ENCODE assay signal across 1 cellular context in the genomic region with DNA sequence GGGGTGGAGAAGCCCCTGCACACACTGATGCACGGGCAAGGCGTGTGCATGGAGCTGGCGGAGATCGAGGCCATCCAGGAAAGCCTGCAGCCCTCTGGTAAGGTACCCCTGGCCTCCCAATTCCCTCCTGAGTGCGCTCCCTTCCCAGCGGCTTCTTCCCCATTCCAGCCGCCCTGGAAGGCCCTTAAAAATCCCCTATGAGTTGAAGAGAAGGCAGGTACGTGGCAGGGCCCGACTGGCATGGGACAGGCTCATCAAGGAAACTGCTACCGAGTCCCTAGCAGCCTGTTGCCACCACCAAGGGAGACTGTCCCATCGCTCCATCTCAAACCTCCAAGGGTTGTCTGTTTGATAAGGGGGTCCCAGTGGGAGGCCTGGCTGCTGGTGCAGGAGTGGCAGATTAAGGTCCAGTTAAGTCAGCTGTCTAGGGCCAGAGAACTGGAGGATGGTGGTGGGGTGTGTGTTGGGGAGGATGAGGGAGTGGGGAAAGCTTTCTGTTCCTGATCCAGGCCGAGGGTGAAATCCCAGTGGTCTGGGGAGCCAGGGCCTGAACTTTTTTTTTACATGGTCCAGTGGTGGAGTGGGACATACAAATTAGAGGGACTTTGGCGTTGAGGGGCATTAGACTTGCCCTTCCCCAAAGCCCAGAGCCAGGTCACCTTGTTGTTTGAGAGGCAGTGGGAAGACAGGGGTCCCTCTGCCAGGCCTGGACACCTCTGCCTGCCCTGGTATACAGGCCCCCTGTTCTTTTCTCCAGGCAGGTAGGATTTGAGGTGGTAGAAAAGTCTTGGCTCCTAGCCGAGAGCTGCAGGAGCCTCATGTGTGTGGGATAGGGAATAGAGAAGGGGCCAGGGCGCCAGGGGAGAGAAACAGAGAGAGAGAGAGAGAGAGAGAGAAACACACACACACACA.
TF ChIP-seq lines count a peak whose summit lies in the region.

No MANE protein-coding gene starts in this region.

TF ChIP-seq in HepG2, 621 proteins besides CTCF, POLR2A, EP300 and RAD21 (continued from another document and continues in another):
- TF ChIP-seq, protein P1, sequence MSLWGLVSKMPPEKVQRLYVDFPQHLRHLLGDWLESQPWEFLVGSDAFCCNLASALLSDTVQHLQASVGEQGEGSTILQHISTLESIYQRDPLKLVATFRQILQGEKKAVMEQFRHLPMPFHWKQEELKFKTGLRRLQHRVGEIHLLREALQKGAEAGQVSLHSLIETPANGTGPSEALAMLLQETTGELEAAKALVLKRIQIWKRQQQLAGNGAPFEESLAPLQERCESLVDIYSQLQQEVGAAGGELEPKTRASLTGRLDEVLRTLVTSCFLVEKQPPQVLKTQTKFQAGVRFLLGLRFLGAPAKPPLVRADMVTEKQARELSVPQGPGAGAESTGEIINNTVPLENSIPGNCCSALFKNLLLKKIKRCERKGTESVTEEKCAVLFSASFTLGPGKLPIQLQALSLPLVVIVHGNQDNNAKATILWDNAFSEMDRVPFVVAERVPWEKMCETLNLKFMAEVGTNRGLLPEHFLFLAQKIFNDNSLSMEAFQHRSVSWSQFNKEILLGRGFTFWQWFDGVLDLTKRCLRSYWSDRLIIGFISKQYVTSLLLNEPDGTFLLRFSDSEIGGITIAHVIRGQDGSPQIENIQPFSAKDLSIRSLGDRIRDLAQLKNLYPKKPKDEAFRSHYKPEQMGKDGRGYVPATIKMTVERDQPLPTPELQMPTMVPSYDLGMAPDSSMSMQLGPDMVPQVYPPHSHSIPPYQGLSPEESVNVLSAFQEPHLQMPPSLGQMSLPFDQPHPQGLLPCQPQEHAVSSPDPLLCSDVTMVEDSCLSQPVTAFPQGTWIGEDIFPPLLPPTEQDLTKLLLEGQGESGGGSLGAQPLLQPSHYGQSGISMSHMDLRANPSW (CRISPR knock-in tag; IDR thresholded peaks at IDR 0.05; ENCODE audit: borderline replicate concordance), result no peak
- TF ChIP-seq, protein P2, sequence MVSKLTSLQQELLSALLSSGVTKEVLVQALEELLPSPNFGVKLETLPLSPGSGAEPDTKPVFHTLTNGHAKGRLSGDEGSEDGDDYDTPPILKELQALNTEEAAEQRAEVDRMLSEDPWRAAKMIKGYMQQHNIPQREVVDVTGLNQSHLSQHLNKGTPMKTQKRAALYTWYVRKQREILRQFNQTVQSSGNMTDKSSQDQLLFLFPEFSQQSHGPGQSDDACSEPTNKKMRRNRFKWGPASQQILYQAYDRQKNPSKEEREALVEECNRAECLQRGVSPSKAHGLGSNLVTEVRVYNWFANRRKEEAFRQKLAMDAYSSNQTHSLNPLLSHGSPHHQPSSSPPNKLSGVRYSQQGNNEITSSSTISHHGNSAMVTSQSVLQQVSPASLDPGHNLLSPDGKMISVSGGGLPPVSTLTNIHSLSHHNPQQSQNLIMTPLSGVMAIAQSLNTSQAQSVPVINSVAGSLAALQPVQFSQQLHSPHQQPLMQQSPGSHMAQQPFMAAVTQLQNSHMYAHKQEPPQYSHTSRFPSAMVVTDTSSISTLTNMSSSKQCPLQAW (CRISPR knock-in tag; IDR thresholded peaks at IDR 0.05), result no peak
- TF ChIP-seq ZNF232 (CRISPR knock-in tag; IDR thresholded peaks at IDR 0.05; ENCODE audit: borderline replicate concordance) (no peak), WIZ (CRISPR knock-in tag; IDR thresholded peaks at IDR 0.05) (no peak), ZNF329 (CRISPR knock-in tag; IDR thresholded peaks at IDR 0.05; ENCODE audit: low read depth) (no peak), ZNF777 (CRISPR knock-in tag; IDR thresholded peaks at IDR 0.05) (no peak), GATA4 (IDR thresholded peaks at IDR 0.05; ENCODE audit: borderline replicate concordance, low read depth) (no peak), MLLT10 (CRISPR knock-in tag; IDR thresholded peaks at IDR 0.05) (no peak), NFATC3 (CRISPR knock-in tag; IDR thresholded peaks at IDR 0.05) (no peak), ZNF143 (CRISPR knock-in tag; IDR thresholded peaks at IDR 0.05) (no peak), RARA (CRISPR knock-in tag; IDR thresholded peaks at IDR 0.05) (no peak), CAMTA2 (CRISPR knock-in tag; IDR thresholded peaks at IDR 0.05; ENCODE audit: borderline replicate concordance) (0 out of 2 replicates have a peak, but pooled peaks have one; percentile 54), MAZ (IDR thresholded peaks at IDR 0.05; ENCODE audit: borderline replicate concordance, low read depth, low read length) (no peak), MAZ (CRISPR knock-in tag; IDR thresholded peaks at IDR 0.05; ENCODE audit: low read depth) (no peak), SOX5 (CRISPR knock-in tag; IDR thresholded peaks at IDR 0.05; ENCODE audit: borderline replicate concordance) (no peak), THAP11 (CRISPR knock-in tag; IDR thresholded peaks at IDR 0.05) (no peak), ZNF788 (CRISPR knock-in tag; IDR thresholded peaks at IDR 0.05; ENCODE audit: borderline replicate concordance) (peak; percentile 30; the same call in 1 of the 2 replicates), MED8 (CRISPR knock-in tag; IDR thresholded peaks at IDR 0.05; ENCODE audit: insufficient replicate concordance) (no peak), MED13 (CRISPR knock-in tag; IDR thresholded peaks at IDR 0.05) (no peak; the same call in 1 of the 2 replicates), ZFP1 (CRISPR knock-in tag; IDR thresholded peaks at IDR 0.05) (0 out of 2 replicates have a peak, but pooled peaks have one; percentile 2), ZKSCAN5 (CRISPR knock-in tag; IDR thresholded peaks at IDR 0.05) (no peak), FOXK2 (IDR thresholded peaks at IDR 0.05) (no peak), RBFOX2 (IDR thresholded peaks at IDR 0.05; ENCODE audit: low read depth, low read length) (no peak), ZNF530 (CRISPR knock-in tag; IDR thresholded peaks at IDR 0.05; ENCODE audit: low read depth) (no peak), NFKBIZ (CRISPR knock-in tag; IDR thresholded peaks at IDR 0.05) (no peak; the same call in 1 of the 2 replicates), SOX13 (IDR thresholded peaks at IDR 0.05) (no peak), SOX13 (CRISPR knock-in tag; conservative IDR thresholded peaks at IDR 0.05 in 1 of 2, IDR thresholded peaks at IDR 0.05 in 1 of 2) (no peak), SOX6 (IDR thresholded peaks at IDR 0.05) (no peak), SOX6 (CRISPR knock-in tag; IDR thresholded peaks at IDR 0.05) (0 out of 2 replicates have a peak, but pooled peaks have one; percentile 20)
- TF ChIP-seq, protein P3, sequence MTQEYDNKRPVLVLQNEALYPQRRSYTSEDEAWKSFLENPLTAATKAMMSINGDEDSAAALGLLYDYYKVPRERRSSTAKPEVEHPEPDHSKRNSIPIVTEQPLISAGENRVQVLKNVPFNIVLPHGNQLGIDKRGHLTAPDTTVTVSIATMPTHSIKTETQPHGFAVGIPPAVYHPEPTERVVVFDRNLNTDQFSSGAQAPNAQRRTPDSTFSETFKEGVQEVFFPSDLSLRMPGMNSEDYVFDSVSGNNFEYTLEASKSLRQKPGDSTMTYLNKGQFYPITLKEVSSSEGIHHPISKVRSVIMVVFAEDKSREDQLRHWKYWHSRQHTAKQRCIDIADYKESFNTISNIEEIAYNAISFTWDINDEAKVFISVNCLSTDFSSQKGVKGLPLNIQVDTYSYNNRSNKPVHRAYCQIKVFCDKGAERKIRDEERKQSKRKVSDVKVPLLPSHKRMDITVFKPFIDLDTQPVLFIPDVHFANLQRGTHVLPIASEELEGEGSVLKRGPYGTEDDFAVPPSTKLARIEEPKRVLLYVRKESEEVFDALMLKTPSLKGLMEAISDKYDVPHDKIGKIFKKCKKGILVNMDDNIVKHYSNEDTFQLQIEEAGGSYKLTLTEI (CRISPR knock-in tag; conservative IDR thresholded peaks at IDR 0.05), result no peak
- TF ChIP-seq, protein P4, sequence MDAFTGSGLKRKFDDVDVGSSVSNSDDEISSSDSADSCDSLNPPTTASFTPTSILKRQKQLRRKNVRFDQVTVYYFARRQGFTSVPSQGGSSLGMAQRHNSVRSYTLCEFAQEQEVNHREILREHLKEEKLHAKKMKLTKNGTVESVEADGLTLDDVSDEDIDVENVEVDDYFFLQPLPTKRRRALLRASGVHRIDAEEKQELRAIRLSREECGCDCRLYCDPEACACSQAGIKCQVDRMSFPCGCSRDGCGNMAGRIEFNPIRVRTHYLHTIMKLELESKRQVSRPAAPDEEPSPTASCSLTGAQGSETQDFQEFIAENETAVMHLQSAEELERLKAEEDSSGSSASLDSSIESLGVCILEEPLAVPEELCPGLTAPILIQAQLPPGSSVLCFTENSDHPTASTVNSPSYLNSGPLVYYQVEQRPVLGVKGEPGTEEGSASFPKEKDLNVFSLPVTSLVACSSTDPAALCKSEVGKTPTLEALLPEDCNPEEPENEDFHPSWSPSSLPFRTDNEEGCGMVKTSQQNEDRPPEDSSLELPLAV (CRISPR knock-in tag; conservative IDR thresholded peaks at IDR 0.05; ENCODE audit: low read depth), result no peak
- TF ChIP-seq, protein P5, sequence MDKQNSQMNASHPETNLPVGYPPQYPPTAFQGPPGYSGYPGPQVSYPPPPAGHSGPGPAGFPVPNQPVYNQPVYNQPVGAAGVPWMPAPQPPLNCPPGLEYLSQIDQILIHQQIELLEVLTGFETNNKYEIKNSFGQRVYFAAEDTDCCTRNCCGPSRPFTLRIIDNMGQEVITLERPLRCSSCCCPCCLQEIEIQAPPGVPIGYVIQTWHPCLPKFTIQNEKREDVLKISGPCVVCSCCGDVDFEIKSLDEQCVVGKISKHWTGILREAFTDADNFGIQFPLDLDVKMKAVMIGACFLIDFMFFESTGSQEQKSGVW (CRISPR knock-in tag; IDR thresholded peaks at IDR 0.05; ENCODE audit: borderline replicate concordance), result 0 out of 2 replicates have a peak, but pooled peaks have one; percentile 17
- TF ChIP-seq, protein P6, sequence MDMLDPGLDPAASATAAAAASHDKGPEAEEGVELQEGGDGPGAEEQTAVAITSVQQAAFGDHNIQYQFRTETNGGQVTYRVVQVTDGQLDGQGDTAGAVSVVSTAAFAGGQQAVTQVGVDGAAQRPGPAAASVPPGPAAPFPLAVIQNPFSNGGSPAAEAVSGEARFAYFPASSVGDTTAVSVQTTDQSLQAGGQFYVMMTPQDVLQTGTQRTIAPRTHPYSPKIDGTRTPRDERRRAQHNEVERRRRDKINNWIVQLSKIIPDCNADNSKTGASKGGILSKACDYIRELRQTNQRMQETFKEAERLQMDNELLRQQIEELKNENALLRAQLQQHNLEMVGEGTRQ (IDR thresholded peaks at IDR 0.05; ENCODE audit: low read depth, low read length), result no peak
- TF ChIP-seq, protein P6 (CRISPR knock-in tag; IDR thresholded peaks at IDR 0.05; ENCODE audit: borderline replicate concordance), result no peak
- TF ChIP-seq, protein P7, sequence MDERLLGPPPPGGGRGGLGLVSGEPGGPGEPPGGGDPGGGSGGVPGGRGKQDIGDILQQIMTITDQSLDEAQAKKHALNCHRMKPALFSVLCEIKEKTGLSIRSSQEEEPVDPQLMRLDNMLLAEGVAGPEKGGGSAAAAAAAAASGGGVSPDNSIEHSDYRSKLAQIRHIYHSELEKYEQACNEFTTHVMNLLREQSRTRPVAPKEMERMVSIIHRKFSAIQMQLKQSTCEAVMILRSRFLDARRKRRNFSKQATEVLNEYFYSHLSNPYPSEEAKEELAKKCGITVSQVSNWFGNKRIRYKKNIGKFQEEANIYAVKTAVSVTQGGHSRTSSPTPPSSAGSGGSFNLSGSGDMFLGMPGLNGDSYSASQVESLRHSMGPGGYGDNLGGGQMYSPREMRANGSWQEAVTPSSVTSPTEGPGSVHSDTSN (CRISPR knock-in tag; IDR thresholded peaks at IDR 0.05), result no peak
- TF ChIP-seq, protein P8, sequence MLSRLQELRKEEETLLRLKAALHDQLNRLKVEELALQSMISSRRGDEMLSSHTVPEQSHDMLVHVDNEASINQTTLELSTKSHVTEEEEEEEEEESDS (CRISPR knock-in tag; IDR thresholded peaks at IDR 0.05; ENCODE audit: borderline replicate concordance), result no peak
- TF ChIP-seq, protein P9, sequence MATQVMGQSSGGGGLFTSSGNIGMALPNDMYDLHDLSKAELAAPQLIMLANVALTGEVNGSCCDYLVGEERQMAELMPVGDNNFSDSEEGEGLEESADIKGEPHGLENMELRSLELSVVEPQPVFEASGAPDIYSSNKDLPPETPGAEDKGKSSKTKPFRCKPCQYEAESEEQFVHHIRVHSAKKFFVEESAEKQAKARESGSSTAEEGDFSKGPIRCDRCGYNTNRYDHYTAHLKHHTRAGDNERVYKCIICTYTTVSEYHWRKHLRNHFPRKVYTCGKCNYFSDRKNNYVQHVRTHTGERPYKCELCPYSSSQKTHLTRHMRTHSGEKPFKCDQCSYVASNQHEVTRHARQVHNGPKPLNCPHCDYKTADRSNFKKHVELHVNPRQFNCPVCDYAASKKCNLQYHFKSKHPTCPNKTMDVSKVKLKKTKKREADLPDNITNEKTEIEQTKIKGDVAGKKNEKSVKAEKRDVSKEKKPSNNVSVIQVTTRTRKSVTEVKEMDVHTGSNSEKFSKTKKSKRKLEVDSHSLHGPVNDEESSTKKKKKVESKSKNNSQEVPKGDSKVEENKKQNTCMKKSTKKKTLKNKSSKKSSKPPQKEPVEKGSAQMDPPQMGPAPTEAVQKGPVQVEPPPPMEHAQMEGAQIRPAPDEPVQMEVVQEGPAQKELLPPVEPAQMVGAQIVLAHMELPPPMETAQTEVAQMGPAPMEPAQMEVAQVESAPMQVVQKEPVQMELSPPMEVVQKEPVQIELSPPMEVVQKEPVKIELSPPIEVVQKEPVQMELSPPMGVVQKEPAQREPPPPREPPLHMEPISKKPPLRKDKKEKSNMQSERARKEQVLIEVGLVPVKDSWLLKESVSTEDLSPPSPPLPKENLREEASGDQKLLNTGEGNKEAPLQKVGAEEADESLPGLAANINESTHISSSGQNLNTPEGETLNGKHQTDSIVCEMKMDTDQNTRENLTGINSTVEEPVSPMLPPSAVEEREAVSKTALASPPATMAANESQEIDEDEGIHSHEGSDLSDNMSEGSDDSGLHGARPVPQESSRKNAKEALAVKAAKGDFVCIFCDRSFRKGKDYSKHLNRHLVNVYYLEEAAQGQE (IDR thresholded peaks at IDR 0.05; ENCODE audit: borderline replicate concordance in 1 of 2, low read depth in 1 of 2, low read length in 2 of 2), result no peak
